1 cellular context compared by ENCODE assay signal in genomic region chr19:11434703-11435056, GRCh38.
A peak's percentile ranks its signal among the peaks of the same experiment; 100 is the strongest.
TF ChIP-seq lines count a peak whose summit lies in the region.

No MANE protein-coding gene starts in this region.

TF ChIP-seq in A549, 52 proteins besides CTCF, POLR2A, EP300 and RAD21:
- TF ChIP-seq E2F6 (IDR thresholded peaks at IDR 0.05; ENCODE audit: borderline replicate concordance, low read depth) (0 out of 2 replicates have a peak, but pooled peaks have one; percentile 4), BCL3 (IDR thresholded peaks at IDR 0.05) (no peak), HEYL (CRISPR knock-in tag; IDR thresholded peaks at IDR 0.05) (no peak), RARB (CRISPR knock-in tag; IDR thresholded peaks at IDR 0.05) (no peak), KDM1A (IDR thresholded peaks at IDR 0.05; ENCODE audit: low read depth) (no peak)
